ENCODE assay signal across 18 cellular contexts in genomic region chr2:234821946-234822470, GRCh38.
DNase-seq lines count a peak whose midpoint lies in the region; TF ChIP-seq lines count a peak whose summit lies in the region.
"Had no signal": no experiment of that assay in that cellular context is flagged by ENCODE, and none has a peak within 500 bp of the region (broad histone marks: within the 10 kb centered on the region; RNA-seq: fewer than 3 reads in every experiment).

No MANE protein-coding gene starts in this region.

- no peak overlapping the region for H3K4me3 ChIP-seq in retinal pigment epithelial cell (ENCODE audit: low read length)
- H3K4me3 ChIP-seq: A549, PC-9 had no signal

- DNase-seq in AG20443 (ENCODE audit: low spot score) (peak; percentile 32), NCI-H226 (peak; percentile 54), kidney glomerular epithelial cell (lab: John Stamatoyannopoulos, UW) (peak; percentile 48), retinal pigment epithelial cell (ENCODE audit: low read depth) (peak; percentile 11), mesenteric fat pad (ENCODE audit: low spot score) (no peak), HCEC 1CT (no peak), COR-L47 (lab: John Stamatoyannopoulos, UW) (no peak)
- DNase-seq: Calu3; CD8-positive, alpha-beta memory T cell; H7; MM.1S; NCI-H1694; NCI-H2029 treated with DMSO at 0.1 percent for 48 hours; NCI-H526 treated with DMSO at 0.1 percent for 48 hours; PC-9; RPMI8226; SHP77 had no signal

- TF ChIP-seq CTCF in retinal pigment epithelial cell (conservative IDR thresholded peaks at IDR 0.05; ENCODE audit: low read depth, low read length) = no peak

Comparison
In these comparisons a context has a peak if more than half of its experiments do, and no peak if none do; other contexts are left out.
1. DNase-seq: peak in AG20443 (single experiment), NCI-H226 (single experiment), kidney glomerular epithelial cell (single experiment) and retinal pigment epithelial cell (single experiment); none in mesenteric fat pad (single experiment), HCEC 1CT (single experiment) and COR-L47 (single experiment).